In the genomic region with DNA sequence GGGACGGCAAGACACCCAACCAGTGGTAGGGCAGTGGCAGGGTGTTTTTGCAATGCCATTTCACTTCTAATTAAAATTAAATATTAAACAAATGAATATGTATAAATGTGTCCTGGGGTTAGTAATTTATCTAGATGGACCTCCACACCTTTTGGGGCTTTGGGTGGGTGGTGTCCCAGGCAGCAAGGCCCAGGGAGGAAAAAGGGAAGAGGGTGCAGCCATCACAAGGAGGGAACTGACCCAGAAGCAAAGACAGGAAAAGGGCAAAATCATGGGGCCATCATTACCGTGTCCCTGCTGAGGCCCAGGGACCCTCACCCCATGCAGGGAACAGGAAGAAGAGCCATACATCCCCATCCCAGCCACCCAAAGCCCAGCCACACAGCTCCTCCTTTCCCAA, we compare ENCODE assay signal across 20 cellular contexts.
"Had no signal": no experiment of that assay in that cellular context is flagged by ENCODE, and none has a peak within 500 bp of the region (broad histone marks: within the 10 kb centered on the region; RNA-seq: fewer than 3 reads in every experiment).

No MANE protein-coding gene starts in this region.

- H3K9me3 ChIP-seq: MG63, SK-N-SH had no signal

- DNase-seq: IMR-90, Karpas-422, KG1, MG63, NCI-H1092 treated with DMSO at 0.1 percent for 48 hours, NCI-H1436, NCI-H187, NCI-H2029, NCI-H2081 treated with DMSO at 0.1 percent for 48 hours, NCI-H2171, NCI-H226, NCI-H446, NCI-H510A, NCI-H524 treated with DMSO at 0.1 percent for 48 hours, NCI-H69, NCI-H774, SHP77, SK-N-SH had no signal

- ATAC-seq: HepG2 had no signal

- H3K4me3 ChIP-seq: MG63 had no signal

- H3K27ac ChIP-seq: RWPE1 had no signal

- H3K36me3 ChIP-seq: MG63 had no signal

- H3K27me3 ChIP-seq: MG63 had no signal
